In the genomic region with DNA sequence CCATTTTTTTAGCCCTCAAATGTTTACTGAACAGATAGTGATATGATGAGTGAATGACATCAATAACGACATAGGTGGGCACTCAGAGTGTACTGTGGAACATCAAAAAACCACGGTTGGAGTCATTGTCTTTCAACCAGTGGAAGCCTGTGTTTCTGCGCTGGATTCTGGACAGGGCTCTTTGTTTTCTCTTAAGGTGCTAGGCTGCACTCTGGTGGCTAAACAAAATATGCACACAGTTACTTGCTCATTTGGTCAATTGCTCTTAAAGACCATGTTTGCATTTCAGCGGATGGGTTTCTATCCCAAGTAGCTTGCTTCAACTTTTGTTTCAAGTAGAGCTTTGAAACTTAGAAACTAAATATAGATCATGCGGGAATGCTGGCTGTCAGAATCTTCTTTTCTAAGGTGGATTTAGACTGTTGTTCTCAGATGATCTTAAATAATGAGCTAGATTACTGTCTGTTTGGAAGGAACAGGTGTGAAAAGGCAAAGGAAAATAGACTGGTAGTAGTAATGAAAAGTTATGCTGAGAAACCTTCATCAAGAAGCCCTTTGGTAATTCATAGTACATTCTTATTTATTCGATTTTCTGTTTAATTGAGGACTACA, we compare ENCODE assay signal across 8 cellular contexts. TPM values are rescaled to one million over a fixed set of nuclear protein-coding genes. Genes with fewer than 3 reads are reported as not detected.
DNase-seq lines count a peak whose midpoint lies in the region; ATAC-seq, FAIRE-seq and TF ChIP-seq lines count a peak whose summit lies in the region.

No MANE protein-coding gene starts in this region.

- no peak overlapping the region for H3K4me3 Mint-ChIP-seq in endothelial cell (ENCODE audit: unreplicated experiment)

- DNase-seq in D721Med (ENCODE audit: insufficient read length, low spot score) = no peak
- peak; percentile 36 to 73 for DNase-seq in NCI-H446 (lab: John Stamatoyannopoulos, UW)
- peak; percentile 46 for DNase-seq in endothelial cell (ENCODE audit: low spot score)
- peak; percentile 65 for DNase-seq in middle frontal gyrus (ENCODE audit: extremely low spot score, low spot score)
- DNase-seq in thoracic aorta (ENCODE audit: low spot score) = no peak

- ATAC-seq in GM19372 (IDR thresholded peaks at IDR 0.05; ENCODE audit: low read depth, unreplicated experiment) (peak; percentile 97), HG03432 (IDR thresholded peaks at IDR 0.05; ENCODE audit: unreplicated experiment) (peak; percentile 94), thoracic aorta (ENCODE audit: insufficient number of reproducible peaks, low FRiP score, low read depth) (peak; percentile 62)
- peak; percentile 27 to 35 for ATAC-seq in activated CD4-positive, CD25-positive, alpha-beta regulatory T cell treated with anti-CD3 and anti-CD28 coated beads, Interleukin-2, amount 50 U/mL, for 24 hours

- no peak overlapping the region for H3K27ac ChIP-seq in thoracic aorta

- peak; percentile 82 for TF ChIP-seq CTCF in D721Med (IDR thresholded peaks at IDR 0.05; ENCODE audit: insufficient read depth, missing control alignments)
- TF ChIP-seq CTCF in endothelial cell (IDR thresholded peaks at IDR 0.05; ENCODE audit: unreplicated experiment) = peak; percentile 48
- peak; percentile 63 for TF ChIP-seq CTCF in thoracic aorta (IDR thresholded peaks at IDR 0.05)

- no peaks in the 10 kb centered on the region for H3K4me1 ChIP-seq in thoracic aorta (ENCODE audit: control insufficient read depth in 1 of 2, low read depth in 2 of 2)

- no peaks in the 10 kb centered on the region for H3K36me3 ChIP-seq in thoracic aorta

- H3K27me3 Mint-ChIP-seq in endothelial cell (ENCODE audit: unreplicated experiment) = no peaks in the 10 kb centered on the region

- no peak overlapping the region for H3K27ac Mint-ChIP-seq in endothelial cell (ENCODE audit: unreplicated experiment)

- peak; percentile 77 for FAIRE-seq in D721Med (lab: Jason Lieb, UNC)

- no peaks in the 10 kb centered on the region for H3K27me3 ChIP-seq in thoracic aorta (replicated peaks; ENCODE audit: insufficient read depth)

- peaks cover 12% of the 10 kb centered on the region for H3K36me3 Mint-ChIP-seq in endothelial cell (ENCODE audit: low read depth, unreplicated experiment)

- H3K9me3 ChIP-seq in thoracic aorta = no peaks in the 10 kb centered on the region

- H3K4me1 Mint-ChIP-seq in endothelial cell (ENCODE audit: unreplicated experiment) = no peaks in the 10 kb centered on the region

- H3K9me3 Mint-ChIP-seq in endothelial cell (ENCODE audit: unreplicated experiment) = no peaks in the 10 kb centered on the region

- no peak overlapping the region for H3K4me3 ChIP-seq in thoracic aorta

RNA-seq across cellular contexts. Expression of a gene that starts 48.5 kb away (rescaled TPM):
- total RNA-seq in endothelial cell (ENCODE audit: unreplicated experiment) (4.8 TPM), thoracic aorta (not detected)

Comparison
In these comparisons a context has a peak if more than half of its experiments do, and no peak if none do; other contexts are left out.
1. DNase-seq: peak in NCI-H446 (2 of 2), endothelial cell (single experiment) and middle frontal gyrus (single experiment); none in D721Med (single experiment) and thoracic aorta (single experiment).
2. ATAC-seq: peak in every context shown above with its lines; median percentile 97 in GM19372; 94 in HG03432; 62 in thoracic aorta; 31 in activated CD4-positive, CD25-positive, alpha-beta regulatory T cell treated with anti-CD3 and anti-CD28 coated beads, Interleukin-2, amount 50 U/mL, for 24 hours.
3. Peak in every context shown above with its lines, with median percentiles within 50 percentile points of each other: CTCF ChIP-seq.